8 cellular contexts compared by ENCODE assay signal in the genomic region with DNA sequence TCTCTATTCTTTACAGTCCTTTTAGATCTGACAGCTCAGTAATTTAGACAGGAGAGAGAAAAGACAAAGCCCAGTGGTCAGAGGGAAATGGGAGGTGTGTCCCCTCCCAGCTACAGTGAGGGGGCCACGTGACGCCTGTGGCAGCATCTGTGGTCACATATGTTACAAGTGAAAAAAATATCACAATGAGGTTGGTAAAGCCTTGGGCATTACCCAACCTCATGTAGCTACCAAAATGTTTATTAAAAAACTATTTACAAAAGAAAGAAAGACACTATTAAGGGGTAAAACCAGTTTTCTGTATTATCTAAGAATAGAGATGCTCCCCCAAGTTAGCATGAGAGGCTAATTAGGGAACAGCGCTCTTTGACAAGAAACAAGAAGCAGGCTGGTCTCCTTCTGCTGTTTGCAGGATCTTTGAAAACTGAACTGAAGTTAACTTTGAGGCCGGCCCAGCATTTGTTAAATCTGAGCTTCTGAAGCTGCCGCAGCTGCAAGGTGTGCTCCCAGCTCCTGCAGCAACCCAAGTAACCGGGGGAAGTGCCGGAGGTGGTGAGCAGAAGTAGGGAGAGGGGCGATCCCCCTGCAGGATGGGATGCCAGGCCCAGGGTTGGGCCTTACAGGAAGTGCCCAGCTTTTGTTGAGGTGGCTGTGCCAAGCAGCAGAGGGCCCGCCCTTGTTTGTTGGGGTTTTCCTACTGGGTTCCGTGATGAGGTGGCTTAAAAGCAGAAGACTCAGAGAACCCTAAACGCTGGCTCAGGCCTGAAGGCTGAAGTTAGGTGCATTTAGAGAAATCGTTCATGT. TPM values are rescaled to one million over a fixed set of nuclear protein-coding genes. Genes with fewer than 3 reads are reported as not detected.
DNase-seq lines count a peak whose midpoint lies in the region; ATAC-seq and TF ChIP-seq lines count a peak whose summit lies in the region.

No MANE protein-coding gene starts in this region.

- ATAC-seq in GM21619 (IDR thresholded peaks at IDR 0.05; ENCODE audit: unreplicated experiment) (peak; percentile 75), SK-N-SH treated with all-trans-retinoic acid at 6 μM for 48 hours (no peak)

- H3K9me3 ChIP-seq in MM.1S (replicated peaks; ENCODE audit: insufficient read depth, low read length) (no peaks in the 10 kb centered on the region), left ventricle myocardium inferior (replicated peaks) (no peaks in the 10 kb centered on the region)

- H3K27ac ChIP-seq in MM.1S (ENCODE audit: low read length) (peak overlapping the region; percentile 84), left ventricle myocardium inferior (replicated peaks) (peak overlapping the region; percentile 41)

- no peaks in the 10 kb centered on the region for H4K20me1 ChIP-seq in MM.1S (ENCODE audit: insufficient read depth, low read length)

- H3K4me3 ChIP-seq in GM12864 (ENCODE audit: low read depth, low read length) (peak overlapping the region; percentile 41), MM.1S (ENCODE audit: low read length) (peak overlapping the region; percentile 59), left ventricle myocardium inferior (no peak overlapping the region)

- H3K9me2 ChIP-seq in MM.1S (replicated peaks; ENCODE audit: insufficient read depth, low read length), result no peaks in the 10 kb centered on the region

- H3K79me2 ChIP-seq in MM.1S (ENCODE audit: low read length), result no peaks in the 10 kb centered on the region

- intact Hi-C loops in left ventricle myocardium inferior (cut with micrococcal nuclease), result no loop called here

- peak overlapping the region; percentile 63 for H3K9ac ChIP-seq in MM.1S (ENCODE audit: low read length)

- peaks cover 53% of the 10 kb centered on the region for H3K4me1 ChIP-seq in MM.1S (ENCODE audit: low read length)
- peaks cover 49% of the 10 kb centered on the region for H3K4me1 ChIP-seq in left ventricle myocardium inferior

- DNase-seq in GM12864 (ENCODE audit: low read depth) (peak; percentile 66), MM.1S (peak; percentile 83), left ventricle myocardium inferior (peak; percentile 40), kidney glomerular epithelial cell (lab: John Stamatoyannopoulos, UW) (no peak)
- peak; percentile 41 for DNase-seq in activated CD8-positive, alpha-beta memory T cell treated with anti-CD3 and anti-CD28 coated beads, Interleukin-2, amount 50 U/mL, for 24 hours (ENCODE audit: extremely low read depth)
- DNase-seq in stimulated activated CD4-positive, alpha-beta T cell treated with anti-CD3 and anti-CD28 coated beads, TNF-alpha, amount 100 ng/mL, for 48 hours (ENCODE audit: low read depth in 3 of 3), result peak; percentile 43 to 59 (median 49)

- H3K36me3 ChIP-seq in MM.1S (replicated peaks; ENCODE audit: insufficient read depth, low read length) (no peaks in the 10 kb centered on the region), left ventricle myocardium inferior (no peaks in the 10 kb centered on the region)

- peak overlapping the region; percentile 86 for H3K4me2 ChIP-seq in MM.1S (ENCODE audit: low read depth, low read length)

- H3K27me3 ChIP-seq in MM.1S (replicated peaks; ENCODE audit: insufficient read depth, low read length) (no peaks in the 10 kb centered on the region), left ventricle myocardium inferior (ENCODE audit: low read depth) (no peaks in the 10 kb centered on the region)

- H3F3A ChIP-seq in MM.1S (ENCODE audit: insufficient read depth, low read length), result peaks cover 50% of the 10 kb centered on the region

- TF ChIP-seq CTCF in GM12864 (IDR thresholded peaks at IDR 0.05; ENCODE audit: low read depth, low read length, missing control alignments), result no peak
- no peak for TF ChIP-seq CTCF in MM.1S (IDR thresholded peaks at IDR 0.05; ENCODE audit: low read length)
- no peak for TF ChIP-seq CTCF in left ventricle myocardium inferior (IDR thresholded peaks at IDR 0.05; ENCODE audit: borderline replicate concordance)

- H2AFZ ChIP-seq in MM.1S (ENCODE audit: low read length), result peak overlapping the region; percentile 73

TF ChIP-seq in SK-N-SH treated with all-trans-retinoic acid at 6 μM for 48 hours, 23 proteins besides CTCF, POLR2A, EP300 and RAD21:
- no peak for TF ChIP-seq ZNF8 (CRISPR knock-in tag; IDR thresholded peaks at IDR 0.05)
- TF ChIP-seq, protein P1, sequence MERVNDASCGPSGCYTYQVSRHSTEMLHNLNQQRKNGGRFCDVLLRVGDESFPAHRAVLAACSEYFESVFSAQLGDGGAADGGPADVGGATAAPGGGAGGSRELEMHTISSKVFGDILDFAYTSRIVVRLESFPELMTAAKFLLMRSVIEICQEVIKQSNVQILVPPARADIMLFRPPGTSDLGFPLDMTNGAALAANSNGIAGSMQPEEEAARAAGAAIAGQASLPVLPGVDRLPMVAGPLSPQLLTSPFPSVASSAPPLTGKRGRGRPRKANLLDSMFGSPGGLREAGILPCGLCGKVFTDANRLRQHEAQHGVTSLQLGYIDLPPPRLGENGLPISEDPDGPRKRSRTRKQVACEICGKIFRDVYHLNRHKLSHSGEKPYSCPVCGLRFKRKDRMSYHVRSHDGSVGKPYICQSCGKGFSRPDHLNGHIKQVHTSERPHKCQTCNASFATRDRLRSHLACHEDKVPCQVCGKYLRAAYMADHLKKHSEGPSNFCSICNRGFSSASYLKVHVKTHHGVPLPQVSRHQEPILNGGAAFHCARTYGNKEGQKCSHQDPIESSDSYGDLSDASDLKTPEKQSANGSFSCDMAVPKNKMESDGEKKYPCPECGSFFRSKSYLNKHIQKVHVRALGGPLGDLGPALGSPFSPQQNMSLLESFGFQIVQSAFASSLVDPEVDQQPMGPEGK (CRISPR knock-in tag; IDR thresholded peaks at IDR 0.05; ENCODE audit: borderline replicate concordance), result no peak
- TF ChIP-seq ZFP3 (CRISPR knock-in tag; IDR thresholded peaks at IDR 0.05), result no peak
- no peak for TF ChIP-seq TSHZ2 (CRISPR knock-in tag; IDR thresholded peaks at IDR 0.05)
- TF ChIP-seq ZNF70 (CRISPR knock-in tag; IDR thresholded peaks at IDR 0.05), result no peak
- TF ChIP-seq POU6F1 (CRISPR knock-in tag; IDR thresholded peaks at IDR 0.05; ENCODE audit: borderline replicate concordance, low read depth), result no peak
- TF ChIP-seq ISL1 (CRISPR knock-in tag; IDR thresholded peaks at IDR 0.05), result no peak

RNA-seq across cellular contexts. Expression of gene PLCL2, which starts 42.6 kb away (rescaled TPM):
- total RNA-seq in left ventricle myocardium inferior, result 48.1 TPM
